Comparison of ENCODE assay signal across 16 cellular contexts in the genomic region with DNA sequence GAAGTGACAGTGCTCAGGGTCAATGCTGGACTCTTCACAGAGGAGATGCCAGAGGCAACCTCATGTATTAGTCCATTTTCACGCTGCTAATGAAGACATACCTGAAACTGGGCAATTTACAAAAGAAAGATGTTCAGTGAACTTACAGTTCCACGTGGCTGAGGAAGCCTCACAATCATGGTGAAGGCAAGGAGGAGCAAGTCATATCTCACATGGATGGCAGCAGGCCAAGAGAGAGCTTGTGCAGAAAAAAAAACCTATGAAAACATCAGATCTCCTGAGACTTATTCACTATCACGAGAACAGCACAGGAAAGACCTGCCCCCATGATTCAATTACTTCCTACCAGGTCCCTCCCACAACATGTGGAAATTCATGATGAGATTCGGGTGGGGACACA. TPM values are rescaled to one million over a fixed set of nuclear protein-coding genes. Genes with fewer than 3 reads are reported as not detected.
"Had no signal": no experiment of that assay in that cellular context is flagged by ENCODE, and none has a peak within 500 bp of the region (broad histone marks: within the 10 kb centered on the region; RNA-seq: fewer than 3 reads in every experiment).

No MANE protein-coding gene starts in this region.

RNA-seq across cellular contexts. Expression of a gene that starts 5.6 kb away (rescaled TPM):
- total RNA-seq: activated naive CD8-positive, alpha-beta T cell treated with anti-CD3 and anti-CD28 coated beads, Interleukin-2, amount 10 ng/mL, durations not matched to agents 7 days and 5 days; astrocyte; chondrocyte; endothelial cell of umbilical vein; gastrocnemius medialis; osteoblast; posterior vena cava; renal cortical epithelial cell; transverse colon; urinary bladder had no signal

RNA-seq across cellular contexts. Expression of a gene that starts 40.8 kb away (rescaled TPM):
- total RNA-seq: activated naive CD8-positive, alpha-beta T cell treated with anti-CD3 and anti-CD28 coated beads, Interleukin-2, amount 10 ng/mL, durations not matched to agents 7 days and 5 days; activated T-helper 1 cell treated with anti-CD3 and anti-CD28 coated beads, Interleukin-12 subunit alpha, Interleukin-12 subunit beta, Interleukin-2, Interleukin-4 antibody, amounts not matched to agents 30 ng/mL and 10 ng/mL and 1 ng/mL, durations not matched to agents 14 hours and 24 hours and 36 hours; astrocyte; chondrocyte; endothelial cell of umbilical vein; mononuclear cell; osteoblast; renal cortical epithelial cell had no signal
- polyA plus RNA-seq: endothelial cell of umbilical vein had no signal

RNA-seq across cellular contexts. Expression of a gene that starts 58.2 kb away (rescaled TPM):
- total RNA-seq: astrocyte, chondrocyte, endothelial cell of umbilical vein, gastrocnemius medialis, left ventricle myocardium inferior, mononuclear cell, right lobe of liver, skeletal muscle tissue, testis, transverse colon, urinary bladder had no signal
